In the genomic region with DNA sequence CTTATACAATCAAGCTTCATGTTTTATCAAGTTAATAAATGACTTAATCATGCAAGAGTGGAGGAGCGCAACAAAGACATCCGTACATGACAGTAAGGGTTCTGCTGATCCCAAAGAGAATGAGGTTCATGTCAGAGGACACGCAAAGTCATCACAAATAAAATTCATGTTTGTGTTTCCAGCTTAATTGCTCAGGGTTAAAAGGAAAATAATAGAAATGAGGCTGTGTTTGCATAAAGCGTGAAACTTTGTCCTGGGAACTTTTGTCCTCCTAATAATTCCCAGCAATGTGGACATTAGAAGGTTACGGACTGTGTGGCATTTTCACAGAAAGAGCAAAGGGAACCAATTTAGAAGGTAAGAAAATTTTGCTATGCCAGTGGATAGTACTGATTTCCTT, we compare ENCODE assay signal across 36 cellular contexts.
"Had no signal": no experiment of that assay in that cellular context is flagged by ENCODE, and none has a peak within 500 bp of the region (broad histone marks: within the 10 kb centered on the region; RNA-seq: fewer than 3 reads in every experiment).

No MANE protein-coding gene starts in this region.

- H3K27ac ChIP-seq: adrenal gland, body of pancreas, brain microvascular endothelial cell, breast epithelium, VCaP had no signal

- FAIRE-seq: astrocyte, TTC549 had no signal

- H3K9me3 Mint-ChIP-seq: activated B cell treated with CpG ODN at 0.5 μM for 24 hours; activated naive CD4-positive, alpha-beta T cell treated with anti-CD3 and anti-CD28 coated beads for 36 hours; activated naive CD8-positive, alpha-beta T cell treated with anti-CD3 and anti-CD28 coated beads for 36 hours had no signal

- H3K27me3 ChIP-seq: adrenal gland, body of pancreas, brain microvascular endothelial cell, breast epithelium had no signal

- H3K27me3 Mint-ChIP-seq: activated CD4-positive, alpha-beta memory T cell treated with anti-CD3 and anti-CD28 coated beads for 36 hours; activated CD4-positive, alpha-beta T cell treated with anti-CD3 and anti-CD28 coated beads, Interleukin-2, amount 10 ng/mL, durations not matched to agents 7 days and 5 days; activated naive CD8-positive, alpha-beta T cell treated with anti-CD3 and anti-CD28 coated beads for 36 hours; activated T-helper 17 cell treated with anti-CD3 and anti-CD28 coated beads, Interleukin-2, amount 50 U/mL, for 72 hours had no signal

- H3K9me3 ChIP-seq: adrenal gland, body of pancreas, breast epithelium had no signal

- H3K4me1 Mint-ChIP-seq: activated B cell treated with CpG ODN at 0.5 μM for 24 hours; activated CD4-positive, alpha-beta T cell treated with anti-CD3 and anti-CD28 coated beads, Interleukin-2, amount 10 ng/mL, durations not matched to agents 7 days and 5 days; activated naive CD8-positive, alpha-beta T cell treated with anti-CD3 and anti-CD28 coated beads for 36 hours; activated T-helper 17 cell treated with anti-CD3 and anti-CD28 coated beads, Interleukin-2, amount 50 U/mL, for 72 hours had no signal

- H3K36me3 Mint-ChIP-seq: activated CD4-positive, alpha-beta memory T cell treated with anti-CD3 and anti-CD28 coated beads for 36 hours; activated naive CD8-positive, alpha-beta T cell treated with anti-CD3 and anti-CD28 coated beads for 36 hours had no signal

- DNase-seq: activated B cell treated with CpG ODN at 0.5 μM for 24 hours; activated CD4-positive, alpha-beta memory T cell treated with anti-CD3 and anti-CD28 coated beads for 36 hours; activated CD4-positive, alpha-beta T cell treated with anti-CD3 and anti-CD28 coated beads for 4 hours; activated CD4-positive, alpha-beta T cell treated with anti-CD3 and anti-CD28 coated beads, Interleukin-2, amount 10 ng/mL, durations not matched to agents 7 days and 5 days; activated CD4-positive, alpha-beta T cell treated with anti-CD3 and anti-CD28 coated beads, Interleukin-2, amount 50 U/mL, for 4 hours; activated CD4-positive, CD25-positive, alpha-beta regulatory T cell treated with anti-CD3 and anti-CD28 coated beads, Interleukin-2, amount 50 U/mL, for 72 hours; activated CD8-positive, alpha-beta memory T cell treated with anti-CD3 and anti-CD28 coated beads, Interleukin-2, amount 50 U/mL, for 4 hours; activated CD8-positive, alpha-beta T cell treated with anti-CD3 and anti-CD28 coated beads for 36 hours; activated effector memory CD4-positive, alpha-beta T cell treated with anti-CD3 and anti-CD28 coated beads, Interleukin-2, amount 50 U/mL, for 16 hours; activated gamma-delta T cell treated with Interleukin-2 at 50 U/mL for 16 hours; activated naive CD4-positive, alpha-beta T cell; activated naive CD4-positive, alpha-beta T cell treated with anti-CD3 and anti-CD28 coated beads for 36 hours; activated naive CD4-positive, alpha-beta T cell treated with anti-CD3 and anti-CD28 coated beads, Interleukin-2, amount 50 U/mL, for 16 hours; activated naive CD8-positive, alpha-beta T cell treated with anti-CD3 and anti-CD28 coated beads for 36 hours; activated T-cell treated with anti-CD3 and anti-CD28 coated beads for 4 hours; activated T-cell treated with anti-CD3 and anti-CD28 coated beads, Interleukin-2, amount 50 U/mL, for 1 hour; activated T-cell treated with anti-CD3 and anti-CD28 coated beads, Interleukin-2, amount 50 U/mL, for 4 hours; activated T-cell treated with anti-CD3 and anti-CD28 coated beads, Interleukin-2, amount 50 U/mL, for 72 hours; adrenal gland; amniotic stem cell; aorta; body of pancreas; brain microvascular endothelial cell; central memory CD4-positive, alpha-beta T cell; T-helper 1 cell; T-helper 2 cell; T-helper 9 cell had no signal

- H3K4me3 ChIP-seq: adrenal gland, body of pancreas, breast epithelium had no signal

- H3K36me3 ChIP-seq: adrenal gland, brain microvascular endothelial cell, breast epithelium had no signal

- H3K4me1 ChIP-seq: adrenal gland, body of pancreas, breast epithelium had no signal

- H3K27ac Mint-ChIP-seq: activated B cell treated with CpG ODN at 0.5 μM for 24 hours; activated CD4-positive, alpha-beta memory T cell treated with anti-CD3 and anti-CD28 coated beads for 36 hours; activated CD4-positive, alpha-beta T cell treated with anti-CD3 and anti-CD28 coated beads, Interleukin-2, amount 10 ng/mL, durations not matched to agents 7 days and 5 days; activated CD8-positive, alpha-beta T cell treated with anti-CD3 and anti-CD28 coated beads for 36 hours; activated naive CD4-positive, alpha-beta T cell treated with anti-CD3 and anti-CD28 coated beads for 36 hours; activated naive CD4-positive, alpha-beta T cell treated with anti-CD3 and anti-CD28 coated beads, Interleukin-2, amount 50 U/mL, for 72 hours; activated naive CD8-positive, alpha-beta T cell treated with anti-CD3 and anti-CD28 coated beads for 36 hours; activated T-cell treated with anti-CD3 and anti-CD28 coated beads, Interleukin-2, amount 50 U/mL, for 72 hours; activated T-helper 1 cell treated with anti-CD3 and anti-CD28 coated beads, Interleukin-12 subunit alpha, Interleukin-12 subunit beta, Interleukin-2, Interleukin-4 antibody, amounts not matched to agents 30 ng/mL and 10 ng/mL and 1 ng/mL, durations not matched to agents 14 hours and 24 hours and 36 hours; activated T-helper 17 cell treated with anti-CD3 and anti-CD28 coated beads, Interleukin-2, amount 50 U/mL, for 72 hours; T-helper 1 cell treated with Interleukin-12 subunit alpha and Interleukin-12 subunit beta and Interleukin-4 antibody, amounts not matched to agents 30 μg/mL and 1 μg/mL, for 36 hours; T-helper 2 cell treated with Interferon-gamma antibody and Interleukin-4, amounts not matched to agents 5 μg/mL and 100 μg/mL, for 36 hours had no signal

- ATAC-seq: activated CD8-positive, alpha-beta T cell treated with anti-CD3 and anti-CD28 coated beads for 36 hours; activated naive CD4-positive, alpha-beta T cell treated with anti-CD3 and anti-CD28 coated beads, Interleukin-2, amount 50 U/mL, for 72 hours; activated T-cell treated with anti-CD3 and anti-CD28 coated beads, Interleukin-2, amount 50 U/mL, for 4 hours; activated T-cell treated with anti-CD3 and anti-CD28 coated beads, Interleukin-2, amount 50 U/mL, for 72 hours; activated T-helper 17 cell treated with anti-CD3 and anti-CD28 coated beads, Interleukin-2, amount 50 U/mL, for 72 hours; body of pancreas had no signal

- H3K4me3 Mint-ChIP-seq: activated B cell treated with CpG ODN at 0.5 μM for 24 hours; activated CD4-positive, alpha-beta memory T cell treated with anti-CD3 and anti-CD28 coated beads for 36 hours; activated CD4-positive, alpha-beta T cell treated with anti-CD3 and anti-CD28 coated beads, Interleukin-2, amount 10 ng/mL, durations not matched to agents 7 days and 5 days; activated CD8-positive, alpha-beta T cell treated with anti-CD3 and anti-CD28 coated beads for 36 hours; activated naive CD4-positive, alpha-beta T cell treated with anti-CD3 and anti-CD28 coated beads for 36 hours; activated naive CD8-positive, alpha-beta T cell treated with anti-CD3 and anti-CD28 coated beads for 36 hours; activated T-cell treated with anti-CD3 and anti-CD28 coated beads, Interleukin-2, amount 50 U/mL, for 4 hours; activated T-cell treated with anti-CD3 and anti-CD28 coated beads, Interleukin-2, amount 50 U/mL, for 72 hours; activated T-helper 1 cell treated with anti-CD3 and anti-CD28 coated beads, Interleukin-12 subunit alpha, Interleukin-12 subunit beta, Interleukin-2, Interleukin-4 antibody, amounts not matched to agents 30 ng/mL and 10 ng/mL and 1 ng/mL, durations not matched to agents 14 hours and 24 hours and 36 hours; activated T-helper 17 cell treated with anti-CD3 and anti-CD28 coated beads, Interleukin-2, amount 50 U/mL, for 72 hours; T-helper 1 cell treated with Interleukin-12 subunit alpha and Interleukin-12 subunit beta and Interleukin-4 antibody, amounts not matched to agents 30 μg/mL and 1 μg/mL, for 36 hours; T-helper 2 cell treated with Interferon-gamma antibody and Interleukin-4, amounts not matched to agents 5 μg/mL and 100 μg/mL, for 36 hours had no signal
